Comparison of ENCODE assay signal across 8 cellular contexts in genomic region chr3:187750041-187750512, GRCh38. TPM values are rescaled to one million over a fixed set of nuclear protein-coding genes. Genes with fewer than 3 reads are reported as not detected.
A peak's percentile ranks its signal among the peaks of the same experiment; 100 is the strongest.
DNase-seq lines count a peak whose midpoint lies in the region; ATAC-seq, FAIRE-seq and TF ChIP-seq lines count a peak whose summit lies in the region.

No MANE protein-coding gene starts in this region.

- H3K27ac ChIP-seq in CD4-positive, CD25-positive, alpha-beta regulatory T cell (ENCODE audit: insufficient read depth, low read length, poor library complexity, severe bottlenecking): no peak overlapping the region
- H3K27ac ChIP-seq in mesodermal cell (ENCODE audit: low read depth, low read length, severe bottlenecking): peak overlapping the region; percentile 43

- H3K36me3 ChIP-seq in CD4-positive, CD25-positive, alpha-beta regulatory T cell (ENCODE audit: control insufficient read depth, insufficient read depth, low read length): no peaks in the 10 kb centered on the region
- no peaks in the 10 kb centered on the region for H3K36me3 ChIP-seq in mesodermal cell (ENCODE audit: control insufficient read depth, insufficient read depth, low read length)

- FAIRE-seq in D721Med (lab: Jason Lieb, UNC): no peak

- no peaks in the 10 kb centered on the region for H3K36me3 Mint-ChIP-seq in CD4-positive, CD25-positive, alpha-beta regulatory T cell

- H3K4me1 Mint-ChIP-seq in CD4-positive, CD25-positive, alpha-beta regulatory T cell: peaks cover 6 to 61% (median 38%) of the 10 kb centered on the region in 4 donors

- H3K4me1 ChIP-seq in CD4-positive, CD25-positive, alpha-beta regulatory T cell (ENCODE audit: control insufficient read depth, insufficient read depth, low read length, poor library complexity, severe bottlenecking): peaks cover 32% of the 10 kb centered on the region
- peaks cover 17% of the 10 kb centered on the region for H3K4me1 ChIP-seq in mesodermal cell (ENCODE audit: control insufficient read depth, insufficient read depth, low read length, poor library complexity, severe bottlenecking)

- DNase-seq in CD4-positive, CD25-positive, alpha-beta regulatory T cell: peak in 1 of 3 donors; percentile 19
- DNase-seq in NCI-H1417 treated with DMSO at 0.1 percent for 48 hours (lab: John Stamatoyannopoulos, UW) (peak; percentile 55), cardiac fibroblast (ENCODE audit: low read depth in 2 of 2) (peak; percentile 15 to 29), D721Med (ENCODE audit: insufficient read length, low spot score) (no peak), HUDEP-2 (lab: John Stamatoyannopoulos, UW; ENCODE audit: unreplicated experiment in 76 of 76) (no peak), T-helper 9 cell (no peak)

- H3K27ac Mint-ChIP-seq in CD4-positive, CD25-positive, alpha-beta regulatory T cell: peak overlapping the region in 2 of 3 donors; percentile 19 to 78

- TF ChIP-seq CTCF in cardiac fibroblast (IDR thresholded peaks at IDR 0.05; ENCODE audit: low read depth, low read length) (no peak), D721Med (IDR thresholded peaks at IDR 0.05; ENCODE audit: insufficient read depth, missing control alignments) (no peak)

- H3K9me3 Mint-ChIP-seq in CD4-positive, CD25-positive, alpha-beta regulatory T cell: no peaks in the 10 kb centered on the region

- peaks cover 7% of the 10 kb centered on the region for H3K27me3 Mint-ChIP-seq in CD4-positive, CD25-positive, alpha-beta regulatory T cell

- peak overlapping the region; percentile 51 to 95 (median 62) for H3K4me3 Mint-ChIP-seq in CD4-positive, CD25-positive, alpha-beta regulatory T cell

- H3K9me3 ChIP-seq in CD4-positive, CD25-positive, alpha-beta regulatory T cell (ENCODE audit: control insufficient read depth in 2 of 2, low read length in 2 of 2): no peaks in the 10 kb centered on the region
- H3K9me3 ChIP-seq in mesodermal cell (ENCODE audit: control insufficient read depth, low read length): no peaks in the 10 kb centered on the region

- no peaks in the 10 kb centered on the region for H3K27me3 ChIP-seq in CD4-positive, CD25-positive, alpha-beta regulatory T cell (ENCODE audit: control insufficient read depth, insufficient read depth, low read length)

- no peak for ATAC-seq in CD4-positive, CD25-positive, alpha-beta regulatory T cell (ENCODE audit: low read depth in 2 of 2)
- no peak for ATAC-seq in HG02623 (IDR thresholded peaks at IDR 0.05; ENCODE audit: unreplicated experiment)

- H3K4me3 ChIP-seq in CD4-positive, CD25-positive, alpha-beta regulatory T cell (ENCODE audit: low read depth, low read length): no peak overlapping the region
- H3K4me3 ChIP-seq in cardiac fibroblast (replicated peaks in 1 of 2; ENCODE audit: low read depth in 2 of 2, low read length in 2 of 2) (peak overlapping the region in 1 of 2 donors; percentile 6), mesodermal cell (ENCODE audit: extremely low read depth, insufficient read depth, low read length, poor library complexity, severe bottlenecking) (no peak overlapping the region)

- 20% methylated on average over 5 of the region's 11 CpGs; no CpG with 5 or more reads in 1 of the 2 experiments for WGBS in mesodermal cell (ENCODE audit: insufficient coverage in 2 of 2), 2 experiments

RNA-seq across cellular contexts. Expression of gene BCL6, which starts 4.8 kb away (rescaled TPM):
- total RNA-seq in CD4-positive, CD25-positive, alpha-beta regulatory T cell: 39.6 TPM
- polyA plus RNA-seq in CD4-positive, CD25-positive, alpha-beta regulatory T cell: 1 to 10 TPM; 1.8 to 3.4 (median 2.5) TPM
- 25.4 TPM for polyA plus RNA-seq in mesodermal cell (2013, experiment 1 of 2)
- 18.0 TPM for polyA plus RNA-seq in mesodermal cell (2013, experiment 2 of 2)

RNA-seq across cellular contexts. Expression of gene RTP2, which starts 47.7 kb away (rescaled TPM):
- total RNA-seq in CD4-positive, CD25-positive, alpha-beta regulatory T cell: not detected
- not detected for polyA plus RNA-seq in CD4-positive, CD25-positive, alpha-beta regulatory T cell
- not detected for polyA plus RNA-seq in mesodermal cell (2013, experiment 1 of 2)
- not detected for polyA plus RNA-seq in mesodermal cell (2013, experiment 2 of 2)

Comparison
In these comparisons a context has a peak if more than half of its experiments do, and no peak if none do; other contexts are left out.
1. DNase-seq: peak in NCI-H1417 treated with DMSO at 0.1 percent for 48 hours (single experiment) and cardiac fibroblast (2 of 2); none in D721Med (single experiment), HUDEP-2 (0 of 76) and T-helper 9 cell (single experiment).